ENCODE assay signal across 9 cellular contexts in genomic region chr7:97005764-97006145, GRCh38. TPM values are rescaled to one million over a fixed set of nuclear protein-coding genes. Genes with fewer than 3 reads are reported as not detected.
A peak's percentile ranks its signal among the peaks of the same experiment; 100 is the strongest.
DNase-seq lines count a peak whose midpoint lies in the region; ATAC-seq and TF ChIP-seq lines count a peak whose summit lies in the region.
"Had no signal": no experiment of that assay in that cellular context is flagged by ENCODE, and none has a peak within 500 bp of the region (broad histone marks: within the 10 kb centered on the region; RNA-seq: fewer than 3 reads in every experiment).

No MANE protein-coding gene starts in this region.

- TF ChIP-seq CTCF in esophagus muscularis mucosa (IDR thresholded peaks at IDR 0.05) (no peak), retinal pigment epithelial cell (conservative IDR thresholded peaks at IDR 0.05; ENCODE audit: low read depth, low read length) (no peak)

- H3K36me3 ChIP-seq in MG63 (no peaks in the 10 kb centered on the region), esophagus muscularis mucosa (no peaks in the 10 kb centered on the region)

- no peak for TF ChIP-seq POLR2A in esophagus muscularis mucosa (IDR thresholded peaks at IDR 0.05; ENCODE audit: low read depth)

- no peak for TF ChIP-seq EP300 in esophagus muscularis mucosa (IDR thresholded peaks at IDR 0.05)

- intact Hi-C loops in esophagus muscularis mucosa (cut with DNase I): no loop called here

- H3K27ac ChIP-seq in esophagus muscularis mucosa (replicated peaks in 1 of 4): no peak overlapping the region

- under 1% methylated on average over 8 of the region's 20 CpGs for WGBS in esophagus muscularis mucosa

- peaks cover 25 to 44% (median 35%) of the 10 kb centered on the region in 4 donors for H3K4me1 ChIP-seq in esophagus muscularis mucosa

- H3K27me3 ChIP-seq in MG63 (no peaks in the 10 kb centered on the region), esophagus muscularis mucosa (peaks cover 12 to 100% (median 77%) of the 10 kb centered on the region in 4 donors)

- H3K4me3 ChIP-seq in MG63 (peak overlapping the region; percentile 36), esophagus muscularis mucosa (peak overlapping the region; percentile 45 to 52 (median 50)), retinal pigment epithelial cell (ENCODE audit: low read length) (peak overlapping the region; percentile 37)

- DNase-seq in MG63 (no peak), esophagus muscularis mucosa (ENCODE audit: extremely low spot score) (no peak), retinal pigment epithelial cell (ENCODE audit: low read depth) (no peak), superior temporal gyrus (ENCODE audit: extremely low spot score) (no peak), NCI-H2029 (lab: John Stamatoyannopoulos, UW) (no peak), SKM-1 treated with dmso at 0.1 percent for 144 hours (lab: John Stamatoyannopoulos, UW; ENCODE audit: unreplicated experiment) (no peak), cerebellum (ENCODE audit: low spot score) (no peak)

- H3K9me3 ChIP-seq in MG63 (no peaks in the 10 kb centered on the region), esophagus muscularis mucosa (no peaks in the 10 kb centered on the region)

- peak; percentile 3 for ATAC-seq in GM18868 (IDR thresholded peaks at IDR 0.05; ENCODE audit: unreplicated experiment)

RNA-seq across cellular contexts. Expression of gene DLX6, which starts 0.4 kb away (rescaled TPM):
- total RNA-seq in MG63 (2014; rRNA removed; shearing (Covaris generic); ENCODE audit: low replicate concordance): not detected in 2 replicates
- total RNA-seq in esophagus muscularis mucosa (not detected), cerebellum (not detected)
- total RNA-seq: activated naive CD4-positive, alpha-beta T cell treated with anti-CD3 and anti-CD28 coated beads, Interleukin-2, amount 50 U/mL, for 72 hours had no signal

RNA-seq across cellular contexts. Expression of gene DLX5, which starts 18.9 kb away (rescaled TPM):
- not detected in 2 replicates for total RNA-seq in MG63 (2014; rRNA removed; shearing (Covaris generic); ENCODE audit: low replicate concordance)
- total RNA-seq in esophagus muscularis mucosa (under 1 TPM in 2 of 4 donors, not detected in 2; 0.17 to 0.26 TPM), cerebellum (not detected)
- total RNA-seq: activated naive CD4-positive, alpha-beta T cell treated with anti-CD3 and anti-CD28 coated beads, Interleukin-2, amount 50 U/mL, for 72 hours had no signal
